ENCODE assay signal across 14 cellular contexts in genomic region chr16:87198328-87198731, GRCh38.
"Had no signal": no experiment of that assay in that cellular context is flagged by ENCODE, and none has a peak within 500 bp of the region (broad histone marks: within the 10 kb centered on the region; RNA-seq: fewer than 3 reads in every experiment).

No MANE protein-coding gene starts in this region.

- H3K9me3 ChIP-seq: gastrocnemius medialis, heart right ventricle, stomach, thoracic aorta had no signal

- ATAC-seq: gastrocnemius medialis, heart right ventricle had no signal

- DNase-seq: activated CD4-positive, alpha-beta memory T cell treated with anti-CD3 and anti-CD28 coated beads, Interleukin-2, amount 10 ng/mL, durations not matched to agents 7 days and 5 days; activated gamma-delta T cell treated with Interleukin-2 at 50 U/mL for 16 hours; activated naive CD8-positive, alpha-beta T cell treated with anti-CD3 and anti-CD28 coated beads for 36 hours; activated T-cell treated with anti-CD3 and anti-CD28 coated beads, Interleukin-2, amount 50 U/mL, for 48 hours; cerebellar nuclear complex; dorsolateral prefrontal cortex; gastrocnemius medialis; heart right ventricle; kidney glomerular epithelial cell; posterior cingulate gyrus; stimulated activated CD4-positive, alpha-beta T cell treated with anti-CD3 and anti-CD28 coated beads, Interleukin-15, amount 100 ng/mL, for 24 hours; stimulated activated CD4-positive, alpha-beta T cell treated with anti-CD3 and anti-CD28 coated beads, Interleukin-4, amount 100 ng/mL, for 24 hours; stomach had no signal

- H3K27ac ChIP-seq: dorsolateral prefrontal cortex, gastrocnemius medialis, heart right ventricle, stomach, thoracic aorta had no signal

- H3K27ac Mint-ChIP-seq: activated CD4-positive, alpha-beta memory T cell treated with anti-CD3 and anti-CD28 coated beads, Interleukin-2, amount 10 ng/mL, durations not matched to agents 7 days and 5 days; activated naive CD8-positive, alpha-beta T cell treated with anti-CD3 and anti-CD28 coated beads for 36 hours had no signal

- H3K4me3 Mint-ChIP-seq: activated CD4-positive, alpha-beta memory T cell treated with anti-CD3 and anti-CD28 coated beads, Interleukin-2, amount 10 ng/mL, durations not matched to agents 7 days and 5 days; activated naive CD8-positive, alpha-beta T cell treated with anti-CD3 and anti-CD28 coated beads for 36 hours had no signal

- H3K4me1 Mint-ChIP-seq: activated naive CD8-positive, alpha-beta T cell treated with anti-CD3 and anti-CD28 coated beads for 36 hours had no signal

- H3K36me3 Mint-ChIP-seq: activated naive CD8-positive, alpha-beta T cell treated with anti-CD3 and anti-CD28 coated beads for 36 hours had no signal

- H3K4me1 ChIP-seq: gastrocnemius medialis had no signal

- H3K4me3 ChIP-seq: dorsolateral prefrontal cortex, gastrocnemius medialis, heart right ventricle, stomach, thoracic aorta had no signal

- H3K9me3 Mint-ChIP-seq: activated CD4-positive, alpha-beta memory T cell treated with anti-CD3 and anti-CD28 coated beads, Interleukin-2, amount 10 ng/mL, durations not matched to agents 7 days and 5 days; activated naive CD8-positive, alpha-beta T cell treated with anti-CD3 and anti-CD28 coated beads for 36 hours had no signal

- H3K36me3 ChIP-seq: gastrocnemius medialis, heart right ventricle, stomach, thoracic aorta had no signal
